In genomic region chr20:32965581-32966373, GRCh38 we compare ENCODE assay signal across 14 cellular contexts. TPM values are rescaled to one million over a fixed set of nuclear protein-coding genes. Genes with fewer than 3 reads are reported as not detected.
A peak's percentile ranks its signal among the peaks of the same experiment; 100 is the strongest.
DNase-seq lines count a peak whose midpoint lies in the region; ATAC-seq, FAIRE-seq and TF ChIP-seq lines count a peak whose summit lies in the region.
"Had no signal": no experiment of that assay in that cellular context is flagged by ENCODE, and none has a peak within 500 bp of the region (broad histone marks: within the 10 kb centered on the region; RNA-seq: fewer than 3 reads in every experiment).

No MANE protein-coding gene starts in this region.

- TF ChIP-seq RAD21 in HepG2 (CRISPR knock-in tag; IDR thresholded peaks at IDR 0.05): no peak

- TF ChIP-seq CTCF in HepG2 (CRISPR knock-in tag; IDR thresholded peaks at IDR 0.05): no peak
- TF ChIP-seq CTCF in upper lobe of right lung (IDR thresholded peaks at IDR 0.05): no peak

- POLR2A ChIA-PET in HepG2 (lab: Yijun Ruan, JAX): no interaction called here

- no TSS peak for BruUV-seq in HepG2 (replicated peaks; lab: Mats Ljungman, UMichigan)

- no peak overlapping the region for H3K4me3 Mint-ChIP-seq in activated CD8-positive, alpha-beta memory T cell treated with anti-CD3 and anti-CD28 coated beads, Interleukin-2, amount 10 ng/mL, durations not matched to agents 7 days and 5 days
- H3K4me3 Mint-ChIP-seq: brain had no signal

- no peak for TF ChIP-seq EP300 in HepG2 (IDR thresholded peaks at IDR 0.05; ENCODE audit: low read depth in 2 of 2, low read length in 2 of 2)
- no peak for TF ChIP-seq EP300 in HepG2 (CRISPR knock-in tag; IDR thresholded peaks at IDR 0.05; ENCODE audit: borderline replicate concordance)

- no peak overlapping the region for H3K27ac ChIP-seq in HepG2 (ENCODE audit: extremely low read length, insufficient read depth, low read length)
- no peak overlapping the region for H3K27ac ChIP-seq in upper lobe of right lung
- H3K27ac ChIP-seq: SK-N-MC had no signal

- ATAC-seq in activated CD8-positive, alpha-beta memory T cell treated with anti-CD3 and anti-CD28 coated beads, Interleukin-2, amount 10 ng/mL, durations not matched to agents 7 days and 5 days: peak; percentile 16
- no peak for ATAC-seq in HepG2
- no peak for ATAC-seq in upper lobe of right lung
- ATAC-seq in left cardiac atrium: no peak
- ATAC-seq in HG02571 (IDR thresholded peaks at IDR 0.05; ENCODE audit: unreplicated experiment): no peak

- no peaks in the 10 kb centered on the region for H3K27me3 Mint-ChIP-seq in activated CD8-positive, alpha-beta memory T cell treated with anti-CD3 and anti-CD28 coated beads, Interleukin-2, amount 10 ng/mL, durations not matched to agents 7 days and 5 days

- H3K27me3 ChIP-seq in HepG2 (ENCODE audit: control insufficient read depth in 1 of 2, insufficient read depth in 2 of 2, low read length in 2 of 2): peaks cover 14 to 74% of the 10 kb centered on the region in 2 experiments
- H3K27me3 ChIP-seq in upper lobe of right lung: no peaks in the 10 kb centered on the region

- peaks cover 80% of the 10 kb centered on the region for H3K4me1 Mint-ChIP-seq in activated CD8-positive, alpha-beta memory T cell treated with anti-CD3 and anti-CD28 coated beads, Interleukin-2, amount 10 ng/mL, durations not matched to agents 7 days and 5 days
- H3K4me1 Mint-ChIP-seq: brain had no signal

- CTCF ChIA-PET in activated CD8-positive, alpha-beta memory T cell treated with anti-CD3 and anti-CD28 coated beads, Interleukin-2, amount 10 ng/mL, durations not matched to agents 7 days and 5 days (lab: Charles Lee): interaction anchor here (0.8 to 2.8 kb wide), 6 partner anchors 11 to 145 kb away, joined by 3 to 9 read pairs (median 4); no protein-coding TSS in a partner anchor
- CTCF ChIA-PET in HepG2 (lab: Yijun Ruan, JAX; ENCODE audit: low intra/inter-chr PET ratio, low total read pairs): no interaction called here

- WGBS in HepG2 (ENCODE audit: low lambda C conversion rate): 29% methylated on average over 11 of the region's 12 CpGs

- in situ Hi-C loops in HepG2 (cut with HindIII; ENCODE audit: extremely low pct_ligation_motif_present, low pct_unique_long_range_greater_than_20kb): no loop called here

- H3K4me2 ChIP-seq in HepG2 (ENCODE audit: low read depth, low read length): no peak overlapping the region

- intact Hi-C loops in HepG2 (cut with micrococcal nuclease; ENCODE audit: unreplicated experiment) (no loop called here), upper lobe of right lung (cut with DNase I) (no loop called here), left cardiac atrium (cut with DNase I) (no loop called here)

- peak; percentile 32 for DNase-seq in stimulated activated CD4-positive, alpha-beta T cell treated with anti-CD3 and anti-CD28 coated beads, Interleukin-4, amount 100 ng/mL, for 1 hour
- no peak for DNase-seq in stimulated activated CD4-positive, alpha-beta T cell treated with anti-CD3 and anti-CD28 coated beads, Interleukin-2, amount 100 ng/mL, for 48 hours
- peak; percentile 76 for DNase-seq in activated CD8-positive, alpha-beta memory T cell treated with anti-CD3 and anti-CD28 coated beads, Interleukin-2, amount 10 ng/mL, durations not matched to agents 7 days and 5 days
- DNase-seq in HepG2 (ENCODE audit: low spot score) (no peak), upper lobe of right lung (peak; percentile 43), epidermal melanocyte (ENCODE audit: insufficient read length, low spot score) (no peak), left cardiac atrium (no peak)
- DNase-seq: AML-193, midbrain, NCI-H1436 had no signal

- no peak for TF ChIP-seq POLR2A in HepG2 (IDR thresholded peaks at IDR 0.05; ENCODE audit: insufficient read depth in 1 of 2, low read depth in 2 of 2, low read length in 2 of 2)

- H3K36me3 ChIP-seq in HepG2 (replicated peaks in 1 of 2; ENCODE audit: control insufficient read depth in 1 of 2, insufficient read depth in 2 of 2, low read length in 2 of 2) (no peaks in the 10 kb centered on the region), upper lobe of right lung (no peaks in the 10 kb centered on the region)

- FAIRE-seq in HepG2 (lab: Jason Lieb, UNC): no peak

- no peaks in the 10 kb centered on the region for H3K79me2 ChIP-seq in HepG2 (ENCODE audit: insufficient read depth, low read length)

- H3K9ac ChIP-seq in HepG2 (ENCODE audit: insufficient read depth, low read depth, low read length): no peak overlapping the region

- no peaks in the 10 kb centered on the region for H4K20me1 ChIP-seq in HepG2 (ENCODE audit: insufficient read depth, low read length)

- H3K9me3 Mint-ChIP-seq in activated CD8-positive, alpha-beta memory T cell treated with anti-CD3 and anti-CD28 coated beads, Interleukin-2, amount 10 ng/mL, durations not matched to agents 7 days and 5 days (ENCODE audit: low read depth): no peaks in the 10 kb centered on the region

- H3K4me3 ChIP-seq in HepG2 (replicated peaks in 1 of 3; ENCODE audit: insufficient read depth in 1 of 3, low read depth in 2 of 3, low read length in 3 of 3): no peak overlapping the region
- H3K4me3 ChIP-seq in upper lobe of right lung: no peak overlapping the region
- H3K4me3 ChIP-seq: SK-N-MC had no signal

- no peak overlapping the region for H2AFZ ChIP-seq in HepG2 (ENCODE audit: low read length)

- no peaks in the 10 kb centered on the region for H3K36me3 Mint-ChIP-seq in activated CD8-positive, alpha-beta memory T cell treated with anti-CD3 and anti-CD28 coated beads, Interleukin-2, amount 10 ng/mL, durations not matched to agents 7 days and 5 days
- H3K36me3 Mint-ChIP-seq: brain had no signal

- H3K9me3 ChIP-seq in HepG2 (ENCODE audit: low read length): no peaks in the 10 kb centered on the region
- no peaks in the 10 kb centered on the region for H3K9me3 ChIP-seq in upper lobe of right lung

- H3K4me1 ChIP-seq in HepG2 (ENCODE audit: insufficient read depth, low read length) (peaks cover 7% of the 10 kb centered on the region; the same call in 1 of the 2 replicates), upper lobe of right lung (no peaks in the 10 kb centered on the region)

- H3K27ac Mint-ChIP-seq in activated CD8-positive, alpha-beta memory T cell treated with anti-CD3 and anti-CD28 coated beads, Interleukin-2, amount 10 ng/mL, durations not matched to agents 7 days and 5 days: peak overlapping the region; percentile 96
- H3K27ac Mint-ChIP-seq: brain had no signal

RNA-seq across cellular contexts. Expression of gene SUN5, which starts 38.5 kb away (rescaled TPM):
- total RNA-seq in activated CD8-positive, alpha-beta memory T cell treated with anti-CD3 and anti-CD28 coated beads, Interleukin-2, amount 10 ng/mL, durations not matched to agents 7 days and 5 days: not detected
- total RNA-seq in HepG2 (2016; rRNA removed; fragmentation: Illumina TruSeq; extraction: Trizol) (not detected in 2 replicates), upper lobe of right lung (not detected), left cardiac atrium (not detected)
- not detected in 2 replicates for total RNA-seq in HepG2 (2016; cell fraction: cytosol; rRNA removed; fragmentation: Illumina TruSeq; extraction: Trizol; ENCODE audit: low read depth)
- total RNA-seq in HepG2 (2016; cell fraction: insoluble cytoplasmic fraction; rRNA removed; fragmentation: Illumina TruSeq; extraction: Trizol): not detected in 2 replicates
- total RNA-seq in HepG2 (2016; cell fraction: membrane; rRNA removed; fragmentation: Illumina TruSeq; extraction: Trizol): not detected in 2 replicates
- not detected in 2 replicates for total RNA-seq in HepG2 (2016; cell fraction: nucleus; rRNA removed; fragmentation: Illumina TruSeq; extraction: Trizol)
- not detected in 2 replicates for polyA plus RNA-seq in HepG2 (2011; rRNA removed)
- not detected in 2 replicates for polyA plus RNA-seq in HepG2 (2011; cell fraction: cytosol; rRNA removed)
- not detected in 2 replicates for polyA plus RNA-seq in HepG2 (2011; cell fraction: nucleus; rRNA removed)
- not detected in 2 replicates for polyA plus RNA-seq in HepG2 (2012)
- not detected in 2 replicates for polyA plus RNA-seq in HepG2 (2016; cell fraction: cytosol; fragmentation: Illumina TruSeq; extraction: Trizol; ENCODE audit: low read depth)
- not detected in 2 replicates for polyA plus RNA-seq in HepG2 (2016; cell fraction: insoluble cytoplasmic fraction; fragmentation: Illumina TruSeq; extraction: Trizol; ENCODE audit: low read depth)
- polyA plus RNA-seq in HepG2 (2016; cell fraction: membrane; fragmentation: Illumina TruSeq; extraction: Trizol; ENCODE audit: low read depth): not detected in 2 replicates
- polyA plus RNA-seq in HepG2 (2016; cell fraction: nucleus; fragmentation: Illumina TruSeq; extraction: Trizol; ENCODE audit: insufficient read depth, low read depth): not detected in 2 replicates
- not detected in 2 replicates for polyA minus RNA-seq in HepG2 (2011; rRNA and poly(A)+ RNA removed; ENCODE audit: low replicate concordance)
- not detected in 2 replicates for polyA minus RNA-seq in HepG2 (2011; cell fraction: cytosol; rRNA and poly(A)+ RNA removed)
- polyA minus RNA-seq in HepG2 (2011; cell fraction: nucleus; rRNA and poly(A)+ RNA removed): not detected in 2 replicates
- total RNA-seq: epithelial cell of proximal tubule had no signal

RNA-seq across cellular contexts. Expression of gene BPIFB2, which starts 41.7 kb away (rescaled TPM):
- total RNA-seq in activated CD8-positive, alpha-beta memory T cell treated with anti-CD3 and anti-CD28 coated beads, Interleukin-2, amount 10 ng/mL, durations not matched to agents 7 days and 5 days: not detected
- total RNA-seq in HepG2 (2016; rRNA removed; fragmentation: Illumina TruSeq; extraction: Trizol) (27.4 and 54.5 TPM in 2 replicates), upper lobe of right lung (not detected), left cardiac atrium (not detected)
- total RNA-seq in HepG2 (2016; cell fraction: cytosol; rRNA removed; fragmentation: Illumina TruSeq; extraction: Trizol; ENCODE audit: low read depth): 7.1 and 9.6 TPM in 2 replicates
- total RNA-seq in HepG2 (2016; cell fraction: insoluble cytoplasmic fraction; rRNA removed; fragmentation: Illumina TruSeq; extraction: Trizol): 23.9 and 58.5 TPM in 2 replicates
- 14.4 and 19.0 TPM in 2 replicates for total RNA-seq in HepG2 (2016; cell fraction: membrane; rRNA removed; fragmentation: Illumina TruSeq; extraction: Trizol)
- total RNA-seq in HepG2 (2016; cell fraction: nucleus; rRNA removed; fragmentation: Illumina TruSeq; extraction: Trizol): 67.6 and 73.6 TPM in 2 replicates
- polyA plus RNA-seq in HepG2 (2011; rRNA removed): 902 and 1,439 TPM in 2 replicates
- polyA plus RNA-seq in HepG2 (2011; cell fraction: cytosol; rRNA removed): 445 and 477 TPM in 2 replicates
- 3,378 and 3,757 TPM in 2 replicates for polyA plus RNA-seq in HepG2 (2011; cell fraction: nucleus; rRNA removed)
- polyA plus RNA-seq in HepG2 (2012): 748 and 877 TPM in 2 replicates
- 16.7 and 20.1 TPM in 2 replicates for polyA plus RNA-seq in HepG2 (2016; cell fraction: cytosol; fragmentation: Illumina TruSeq; extraction: Trizol; ENCODE audit: low read depth)
- polyA plus RNA-seq in HepG2 (2016; cell fraction: insoluble cytoplasmic fraction; fragmentation: Illumina TruSeq; extraction: Trizol; ENCODE audit: low read depth): 40.9 and 50.4 TPM in 2 replicates
- polyA plus RNA-seq in HepG2 (2016; cell fraction: membrane; fragmentation: Illumina TruSeq; extraction: Trizol; ENCODE audit: low read depth): 25.2 and 26.1 TPM in 2 replicates
- polyA plus RNA-seq in HepG2 (2016; cell fraction: nucleus; fragmentation: Illumina TruSeq; extraction: Trizol; ENCODE audit: insufficient read depth, low read depth): 205 and 206 TPM in 2 replicates
- 0.19 and 1,018 TPM in 2 replicates for polyA minus RNA-seq in HepG2 (2011; rRNA and poly(A)+ RNA removed; ENCODE audit: low replicate concordance)
- polyA minus RNA-seq in HepG2 (2011; cell fraction: cytosol; rRNA and poly(A)+ RNA removed): 235 and 377 TPM in 2 replicates
- 642 and 673 TPM in 2 replicates for polyA minus RNA-seq in HepG2 (2011; cell fraction: nucleus; rRNA and poly(A)+ RNA removed)
- total RNA-seq: epithelial cell of proximal tubule had no signal

Comparison
In these comparisons a context has a peak if more than half of its experiments do, and no peak if none do; other contexts are left out.
1. DNase-seq: peak in stimulated activated CD4-positive, alpha-beta T cell treated with anti-CD3 and anti-CD28 coated beads, Interleukin-4, amount 100 ng/mL, for 1 hour (single experiment), activated CD8-positive, alpha-beta memory T cell treated with anti-CD3 and anti-CD28 coated beads, Interleukin-2, amount 10 ng/mL, durations not matched to agents 7 days and 5 days (single experiment) and upper lobe of right lung (single experiment); none in stimulated activated CD4-positive, alpha-beta T cell treated with anti-CD3 and anti-CD28 coated beads, Interleukin-2, amount 100 ng/mL, for 48 hours (0 of 2), HepG2 (single experiment), epidermal melanocyte (single experiment) and left cardiac atrium (single experiment).